In the genomic region with DNA sequence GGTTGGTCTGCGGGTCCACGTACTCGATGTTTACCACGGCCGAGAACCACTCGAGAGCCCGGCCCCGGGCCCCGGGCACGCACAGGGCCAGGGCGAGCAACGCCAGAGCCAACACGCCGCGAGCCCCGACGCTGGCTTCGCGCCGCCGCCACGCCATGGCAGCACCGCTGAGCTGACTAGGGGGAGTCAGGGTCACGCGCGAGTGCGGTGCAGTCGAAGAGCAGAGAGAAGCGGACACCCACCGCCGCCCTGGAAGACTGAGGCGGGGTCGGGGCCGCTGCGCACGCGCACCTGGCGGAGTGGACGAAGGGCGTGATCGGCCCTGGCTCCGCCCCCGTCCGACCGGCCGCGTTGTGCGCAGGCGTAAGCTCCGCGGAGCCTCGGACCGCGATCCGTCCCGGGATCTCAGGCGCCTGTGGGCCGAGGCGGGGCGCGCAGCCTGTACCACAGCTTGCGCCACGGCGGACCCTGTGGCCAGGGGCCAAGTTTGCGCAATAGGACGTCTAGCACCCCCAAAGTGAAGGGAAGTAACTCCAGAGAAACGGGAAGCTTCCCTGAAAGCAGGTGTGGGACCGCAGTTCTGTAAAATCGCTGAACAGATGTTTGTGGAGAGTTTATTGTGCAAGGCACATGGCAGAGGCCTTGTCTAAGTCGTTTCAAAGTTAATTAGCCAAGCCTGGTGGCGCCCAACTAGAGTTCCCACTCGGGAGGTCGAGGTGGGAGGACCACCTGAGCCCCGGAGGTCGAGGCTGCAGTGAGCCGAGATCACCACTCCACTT, we compare ENCODE assay signal across 8 cellular contexts. TPM values are rescaled to one million over a fixed set of nuclear protein-coding genes. Genes with fewer than 3 reads are reported as not detected.
DNase-seq lines count a peak whose midpoint lies in the region; ATAC-seq, FAIRE-seq and TF ChIP-seq lines count a peak whose summit lies in the region.

A gene with protein sequence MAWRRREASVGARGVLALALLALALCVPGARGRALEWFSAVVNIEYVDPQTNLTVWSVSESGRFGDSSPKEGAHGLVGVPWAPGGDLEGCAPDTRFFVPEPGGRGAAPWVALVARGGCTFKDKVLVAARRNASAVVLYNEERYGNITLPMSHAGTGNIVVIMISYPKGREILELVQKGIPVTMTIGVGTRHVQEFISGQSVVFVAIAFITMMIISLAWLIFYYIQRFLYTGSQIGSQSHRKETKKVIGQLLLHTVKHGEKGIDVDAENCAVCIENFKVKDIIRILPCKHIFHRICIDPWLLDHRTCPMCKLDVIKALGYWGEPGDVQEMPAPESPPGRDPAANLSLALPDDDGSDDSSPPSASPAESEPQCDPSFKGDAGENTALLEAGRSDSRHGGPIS (minus strand): TSS at position 270 of the 779 bp plus-strand sequence. CDS start 113 bp downstream, at position 157.

- H3K36me3 ChIP-seq in Loucy (ENCODE audit: insufficient read depth, low read length) = no peaks in the 10 kb centered on the region
- H3K36me3 ChIP-seq in RWPE2 (ENCODE audit: low read depth) = peaks cover 28% of the 10 kb centered on the region

- intact Hi-C loops in activated T-helper 2 cell treated with anti-CD3 and anti-CD28 coated beads, Interferon-gamma antibody, Interleukin-2, Interleukin-4, amounts not matched to agents 10 μg/mL and 5 μg/mL and 100 μg/mL, durations not matched to agents 14 hours and 24 hours and 36 hours (cut with micrococcal nuclease) = loop anchor here (5.0 to 10.0 kb wide), 4 partner anchors 306 to 724 kb away; a partner anchor contains a TSS

- H3K36me3 Mint-ChIP-seq in activated T-helper 2 cell treated with anti-CD3 and anti-CD28 coated beads, Interferon-gamma antibody, Interleukin-2, Interleukin-4, amounts not matched to agents 10 μg/mL and 5 μg/mL and 100 μg/mL, durations not matched to agents 14 hours and 24 hours and 36 hours (ENCODE audit: low read depth) = peaks cover 26% of the 10 kb centered on the region
- H3K36me3 Mint-ChIP-seq in nephron progenitor cell (ENCODE audit: low read depth) = peaks cover 25% of the 10 kb centered on the region

- FAIRE-seq in H54 (lab: Jason Lieb, UNC) = no peak

- peak within 1 kb of the TSS; percentile 91 for H3K4me3 Mint-ChIP-seq in activated T-helper 2 cell treated with anti-CD3 and anti-CD28 coated beads, Interferon-gamma antibody, Interleukin-2, Interleukin-4, amounts not matched to agents 10 μg/mL and 5 μg/mL and 100 μg/mL, durations not matched to agents 14 hours and 24 hours and 36 hours (ENCODE audit: low read depth)
- H3K4me3 Mint-ChIP-seq in nephron progenitor cell = peak within 1 kb of the TSS; percentile 89
- peak within 1 kb of the TSS; percentile 94 to 98 for H3K4me3 Mint-ChIP-seq in stimulated activated naive CD8-positive, alpha-beta T cell treated with anti-CD3 and anti-CD28 coated beads, Interleukin-15, amount 100 ng/mL, for 72 hours

- H4K20me1 ChIP-seq in Loucy (ENCODE audit: insufficient read depth, low read length, poor library complexity, severe bottlenecking) = peaks cover 39% of the 10 kb centered on the region

- H3F3A ChIP-seq in Loucy (ENCODE audit: low read depth) = no peaks in the 10 kb centered on the region

- H3K27ac ChIP-seq in RWPE2 (ENCODE audit: poor library complexity, severe bottlenecking) = peak within 1 kb of the TSS; percentile 64

- peaks cover 59% of the 10 kb centered on the region for H3K4me1 ChIP-seq in Loucy (ENCODE audit: insufficient read depth, low read length, poor library complexity, severe bottlenecking)
- H3K4me1 ChIP-seq in RWPE2 (ENCODE audit: insufficient read depth, poor library complexity, severe bottlenecking) = peaks cover 16% of the 10 kb centered on the region

- H3K27me3 ChIP-seq in Loucy (ENCODE audit: insufficient read depth, low read length, poor library complexity, severe bottlenecking) (no peaks in the 10 kb centered on the region), RWPE2 (ENCODE audit: insufficient read depth, poor library complexity, severe bottlenecking) (no peaks in the 10 kb centered on the region)

- peak; percentile 72 for ATAC-seq in RWPE2 (ENCODE audit: low read depth)
- ATAC-seq in stimulated activated naive CD8-positive, alpha-beta T cell treated with anti-CD3 and anti-CD28 coated beads, Interleukin-15, amount 100 ng/mL, for 72 hours = peak; percentile 70

- H2AFZ ChIP-seq in Loucy (ENCODE audit: low read length) = peak within 1 kb of the TSS; percentile 96

- H3K4me2 ChIP-seq in Loucy (ENCODE audit: low read depth, low read length, poor library complexity, severe bottlenecking) = peak within 1 kb of the TSS; percentile 97

- H3K4me1 Mint-ChIP-seq in activated T-helper 2 cell treated with anti-CD3 and anti-CD28 coated beads, Interferon-gamma antibody, Interleukin-2, Interleukin-4, amounts not matched to agents 10 μg/mL and 5 μg/mL and 100 μg/mL, durations not matched to agents 14 hours and 24 hours and 36 hours (ENCODE audit: low read depth) = peaks cover 59% of the 10 kb centered on the region
- peaks cover 42% of the 10 kb centered on the region for H3K4me1 Mint-ChIP-seq in nephron progenitor cell
- peaks cover 65% of the 10 kb centered on the region for H3K4me1 Mint-ChIP-seq in stimulated activated naive CD8-positive, alpha-beta T cell treated with anti-CD3 and anti-CD28 coated beads, Interleukin-15, amount 100 ng/mL, for 72 hours

- H3K79me2 ChIP-seq in Loucy (ENCODE audit: insufficient read depth, low read length) = peaks cover 48% of the 10 kb centered on the region

- H3K9me2 ChIP-seq in Loucy (replicated peaks; ENCODE audit: low read depth, low read length) = no peaks in the 10 kb centered on the region

- TF ChIP-seq CTCF in Loucy (conservative IDR thresholded peaks at IDR 0.05; ENCODE audit: low read length) = no peak
- TF ChIP-seq CTCF in RWPE2 (IDR thresholded peaks at IDR 0.05; ENCODE audit: poor library complexity, severe bottlenecking) = no peak
- TF ChIP-seq CTCF in fibroblast of pulmonary artery (IDR thresholded peaks at IDR 0.05; ENCODE audit: low read length, missing control alignments) = no peak
- TF ChIP-seq CTCF in nephron progenitor cell (IDR thresholded peaks at IDR 0.05) = no peak

- H3K9me3 Mint-ChIP-seq in activated T-helper 2 cell treated with anti-CD3 and anti-CD28 coated beads, Interferon-gamma antibody, Interleukin-2, Interleukin-4, amounts not matched to agents 10 μg/mL and 5 μg/mL and 100 μg/mL, durations not matched to agents 14 hours and 24 hours and 36 hours = no peaks in the 10 kb centered on the region
- H3K9me3 Mint-ChIP-seq in nephron progenitor cell = peaks cover 3% of the 10 kb centered on the region
- no peaks in the 10 kb centered on the region for H3K9me3 Mint-ChIP-seq in stimulated activated naive CD8-positive, alpha-beta T cell treated with anti-CD3 and anti-CD28 coated beads, Interleukin-15, amount 100 ng/mL, for 72 hours

- H3K4me3 ChIP-seq in Loucy (ENCODE audit: low read length, poor library complexity, severe bottlenecking) = peak within 1 kb of the TSS; percentile 92
- H3K4me3 ChIP-seq in RWPE2 (ENCODE audit: severe bottlenecking) = peak within 1 kb of the TSS; percentile 80
- peak within 1 kb of the TSS; percentile 87 for H3K4me3 ChIP-seq in fibroblast of pulmonary artery (replicated peaks; ENCODE audit: low read depth, low read length)

- H3K9me3 ChIP-seq in Loucy (ENCODE audit: insufficient read depth, low read depth, low read length) (no peaks in the 10 kb centered on the region), RWPE2 (ENCODE audit: severe bottlenecking) (no peaks in the 10 kb centered on the region)

- peak within 1 kb of the TSS; percentile 97 for H3K27ac Mint-ChIP-seq in activated T-helper 2 cell treated with anti-CD3 and anti-CD28 coated beads, Interferon-gamma antibody, Interleukin-2, Interleukin-4, amounts not matched to agents 10 μg/mL and 5 μg/mL and 100 μg/mL, durations not matched to agents 14 hours and 24 hours and 36 hours
- peak within 1 kb of the TSS; percentile 32 for H3K27ac Mint-ChIP-seq in nephron progenitor cell
- H3K27ac Mint-ChIP-seq in stimulated activated naive CD8-positive, alpha-beta T cell treated with anti-CD3 and anti-CD28 coated beads, Interleukin-15, amount 100 ng/mL, for 72 hours = peak within 1 kb of the TSS; percentile 94 to 96

- TF ChIP-seq POLR2A in H54 (IDR thresholded peaks at IDR 0.05; ENCODE audit: low read depth, low read length) = peak; percentile 51

- H3K9ac ChIP-seq in Loucy (ENCODE audit: low read depth, low read length, poor library complexity, severe bottlenecking) = peak within 1 kb of the TSS; percentile 89

- no peaks in the 10 kb centered on the region for H3K27me3 Mint-ChIP-seq in activated T-helper 2 cell treated with anti-CD3 and anti-CD28 coated beads, Interferon-gamma antibody, Interleukin-2, Interleukin-4, amounts not matched to agents 10 μg/mL and 5 μg/mL and 100 μg/mL, durations not matched to agents 14 hours and 24 hours and 36 hours (ENCODE audit: low read depth)
- H3K27me3 Mint-ChIP-seq in nephron progenitor cell (ENCODE audit: low read depth, poor library complexity) = peaks cover 5% of the 10 kb centered on the region
- H3K27me3 Mint-ChIP-seq in stimulated activated naive CD8-positive, alpha-beta T cell treated with anti-CD3 and anti-CD28 coated beads, Interleukin-15, amount 100 ng/mL, for 72 hours = no peaks in the 10 kb centered on the region

- DNase-seq in ELF-1 (ENCODE audit: low read depth, low spot score) (peak; percentile 92), H54 (ENCODE audit: insufficient read length, low spot score) (peak; percentile 55), RWPE2 (ENCODE audit: low spot score) (peak; percentile 85), fibroblast of pulmonary artery (ENCODE audit: low read depth) (peak; percentile 93), nephron progenitor cell (peak; percentile 97)
- DNase-seq in activated T-helper 2 cell treated with anti-CD3 and anti-CD28 coated beads, Interferon-gamma antibody, Interleukin-2, Interleukin-4, amounts not matched to agents 10 μg/mL and 5 μg/mL and 100 μg/mL, durations not matched to agents 14 hours and 24 hours and 36 hours (ENCODE audit: low spot score) = peak; percentile 88
- DNase-seq in stimulated activated naive CD8-positive, alpha-beta T cell treated with anti-CD3 and anti-CD28 coated beads, Interleukin-15, amount 100 ng/mL, for 72 hours = peak; percentile 91 to 92

RNA-seq across cellular contexts. Expression of the gene that starts here (rescaled TPM):
- total RNA-seq in activated T-helper 2 cell treated with anti-CD3 and anti-CD28 coated beads, Interferon-gamma antibody, Interleukin-2, Interleukin-4, amounts not matched to agents 10 μg/mL and 5 μg/mL and 100 μg/mL, durations not matched to agents 14 hours and 24 hours and 36 hours = 50.4 and 54.9 TPM in 2 replicates

Comparison
In these comparisons a context has a peak if more than half of its experiments do, and no peak if none do; other contexts are left out.
1. Peak in every context shown above with its lines: DNase-seq, ATAC-seq, H3K4me3 ChIP-seq and H3K27ac ChIP-seq.
2. H3K27ac Mint-ChIP-seq: peak in every context shown above with its lines; median percentile 97 in activated T-helper 2 cell treated with anti-CD3 and anti-CD28 coated beads, Interferon-gamma antibody, Interleukin-2, Interleukin-4, amounts not matched to agents 10 μg/mL and 5 μg/mL and 100 μg/mL, durations not matched to agents 14 hours and 24 hours and 36 hours; 95 in stimulated activated naive CD8-positive, alpha-beta T cell treated with anti-CD3 and anti-CD28 coated beads, Interleukin-15, amount 100 ng/mL, for 72 hours; 32 in nephron progenitor cell.